In the genomic region with DNA sequence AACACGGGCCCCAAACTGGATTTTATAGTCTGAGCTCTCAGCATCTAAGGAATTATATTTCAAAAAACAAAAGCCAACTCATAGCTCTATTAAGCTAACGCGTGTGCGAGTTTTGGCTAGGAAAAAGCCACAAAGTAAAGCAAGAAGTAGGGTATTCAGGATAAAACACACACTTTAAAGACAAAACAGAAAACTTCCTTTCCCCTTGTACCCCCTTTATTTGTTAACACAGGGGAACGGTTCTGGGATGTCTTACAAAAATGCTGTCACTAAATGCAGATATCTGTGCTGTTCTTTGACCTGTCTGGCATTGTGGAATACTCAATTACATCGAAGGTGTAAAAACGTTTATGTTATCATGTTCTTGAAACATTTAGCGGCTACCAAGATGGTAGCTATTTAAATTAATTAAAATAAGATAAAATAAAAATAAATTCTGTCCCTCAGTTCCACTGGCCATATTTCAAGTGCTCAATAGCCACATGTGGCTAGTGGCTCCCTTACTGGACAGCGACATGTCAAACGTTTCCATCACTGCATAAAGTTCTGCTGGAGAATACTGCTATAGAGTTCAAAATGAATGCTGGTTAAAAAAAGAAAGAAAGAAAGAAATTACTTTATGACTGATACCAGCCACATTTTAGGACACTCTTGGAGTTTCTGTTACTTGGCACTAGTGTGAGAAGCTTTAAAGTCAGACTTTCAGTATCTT, we compare ENCODE assay signal across 8 cellular contexts. TPM values are rescaled to one million over a fixed set of nuclear protein-coding genes. Genes with fewer than 3 reads are reported as not detected.
DNase-seq lines count a peak whose midpoint lies in the region; ATAC-seq and TF ChIP-seq lines count a peak whose summit lies in the region.

No MANE protein-coding gene starts in this region.

- no peak overlapping the region for H3K27ac ChIP-seq in SJSA1
- H3K27ac ChIP-seq in sigmoid colon, result peak overlapping the region; percentile 87 to 93 (median 88)

- intact Hi-C loops in sigmoid colon (cut with DNase I), result no loop called here

- H3K4me3 ChIP-seq in GM12864 (ENCODE audit: low read depth, low read length), result peak overlapping the region; percentile 65
- peak overlapping the region; percentile 40 for H3K4me3 ChIP-seq in SJSA1
- peak overlapping the region; percentile 54 to 67 (median 61) for H3K4me3 ChIP-seq in sigmoid colon

- H3K27me3 ChIP-seq in SJSA1 (replicated peaks), result no peaks in the 10 kb centered on the region
- H3K27me3 ChIP-seq in sigmoid colon, result no peaks in the 10 kb centered on the region

- no peaks in the 10 kb centered on the region for H3K9me3 Mint-ChIP-seq in glutamatergic neuron (ENCODE audit: unreplicated experiment)

- H3K9me3 ChIP-seq in SJSA1 (replicated peaks) (no peaks in the 10 kb centered on the region), sigmoid colon (no peaks in the 10 kb centered on the region)

- no peak for TF ChIP-seq EP300 in sigmoid colon (IDR thresholded peaks at IDR 0.05)

- DNase-seq in GM12864 (ENCODE audit: low read depth) (no peak), SJSA1 (ENCODE audit: low read depth in 1 of 2, low spot score in 2 of 2) (no peak), glutamatergic neuron (no peak), sigmoid colon (no peak), NK-92 (lab: John Stamatoyannopoulos, UW; ENCODE audit: unreplicated experiment) (no peak), NCI-H187 (lab: John Stamatoyannopoulos, UW) (no peak), NCI-H526 (lab: John Stamatoyannopoulos, UW) (no peak)

- ATAC-seq in HG03460 (IDR thresholded peaks at IDR 0.05; ENCODE audit: unreplicated experiment), result no peak

- peaks cover 12% of the 10 kb centered on the region for H3K4me1 ChIP-seq in SJSA1 (replicated peaks)
- H3K4me1 ChIP-seq in sigmoid colon, result peaks cover 0 to 45% (median 37%) of the 10 kb centered on the region in 4 donors

- H3K4me1 Mint-ChIP-seq in glutamatergic neuron (ENCODE audit: low read depth, unreplicated experiment), result peaks cover 9% of the 10 kb centered on the region

- no peak for TF ChIP-seq CTCF in GM12864 (IDR thresholded peaks at IDR 0.05; ENCODE audit: low read depth, low read length, missing control alignments)
- TF ChIP-seq CTCF in glutamatergic neuron (IDR thresholded peaks at IDR 0.05; ENCODE audit: partially characterized antibody, unreplicated experiment), result no peak
- no peak for TF ChIP-seq CTCF in sigmoid colon (IDR thresholded peaks at IDR 0.05)

- H3K36me3 ChIP-seq in SJSA1 (no peaks in the 10 kb centered on the region), sigmoid colon (no peaks in the 10 kb centered on the region)

- WGBS in sigmoid colon, 2 donors, result 15 to 25% methylated on average over 10 of the region's 10 CpGs

- H3K27me3 Mint-ChIP-seq in glutamatergic neuron (ENCODE audit: unreplicated experiment), result no peaks in the 10 kb centered on the region

- H3K4me3 Mint-ChIP-seq in glutamatergic neuron (ENCODE audit: unreplicated experiment), result peak overlapping the region; percentile 89

- no peak for TF ChIP-seq POLR2A in sigmoid colon (IDR thresholded peaks at IDR 0.05)

- H3K36me3 Mint-ChIP-seq in glutamatergic neuron (ENCODE audit: unreplicated experiment), result no peaks in the 10 kb centered on the region

- H3K27ac Mint-ChIP-seq in glutamatergic neuron (ENCODE audit: unreplicated experiment), result no peak overlapping the region

RNA-seq across cellular contexts. Expression of gene MEF2C, which starts 7.2 kb away (rescaled TPM):
- 29.8 and 39.3 TPM in 2 replicates for total RNA-seq in SJSA1 (2014; rRNA removed; shearing (Covaris generic))
- 24.1 TPM for total RNA-seq in glutamatergic neuron (ENCODE audit: unreplicated experiment)
- 10 to 100 TPM; 32.1 to 51.4 (median 40.2) TPM for total RNA-seq in sigmoid colon
- 10 to 100 TPM in 1 of 3 donors, 1 to 10 TPM in 2; 2.8 to 14.9 (median 9.0) TPM for polyA plus RNA-seq in sigmoid colon
